ENCODE assay signal across 9 cellular contexts in genomic region chr11:32960553-32961164, GRCh38. TPM values are rescaled to one million over a fixed set of nuclear protein-coding genes. Genes with fewer than 3 reads are reported as not detected.
DNase-seq lines count a peak whose midpoint lies in the region; ATAC-seq and TF ChIP-seq lines count a peak whose summit lies in the region.
"Had no signal": no experiment of that assay in that cellular context is flagged by ENCODE, and none has a peak within 500 bp of the region (broad histone marks: within the 10 kb centered on the region; RNA-seq: fewer than 3 reads in every experiment).

No MANE protein-coding gene starts in this region.

- no peaks in the 10 kb centered on the region for H3K4me1 ChIP-seq in adipocyte (ENCODE audit: control insufficient read depth, insufficient read depth, low read length)

- peaks cover 20% of the 10 kb centered on the region for H3K36me3 Mint-ChIP-seq in type B pancreatic cell
- H3K36me3 Mint-ChIP-seq: activated naive CD4-positive, alpha-beta T cell treated with anti-CD3 and anti-CD28 coated beads, Interleukin-2, amount 50 U/mL, for 72 hours had no signal

- no peak overlapping the region for H3K4me3 ChIP-seq in adipocyte (ENCODE audit: low read length)

- ATAC-seq in HG03108 (IDR thresholded peaks at IDR 0.05; ENCODE audit: unreplicated experiment) (no peak), GM18870 (IDR thresholded peaks at IDR 0.05; ENCODE audit: unreplicated experiment) (no peak)

- H3K9me3 Mint-ChIP-seq in type B pancreatic cell = no peaks in the 10 kb centered on the region
- H3K9me3 Mint-ChIP-seq: activated naive CD4-positive, alpha-beta T cell treated with anti-CD3 and anti-CD28 coated beads, Interleukin-2, amount 50 U/mL, for 72 hours had no signal

- DNase-seq in NCI-H524 (lab: John Stamatoyannopoulos, UW) (peak; percentile 0 to 38), NCI-H524 treated with DMSO at 0.1 percent for 48 hours (lab: John Stamatoyannopoulos, UW) (no peak), NCI-H1092 (lab: John Stamatoyannopoulos, UW) (peak; percentile 30), adipocyte (ENCODE audit: low read depth) (peak; percentile 86), iris pigment epithelial cell (ENCODE audit: low read depth) (peak; percentile 54), type B pancreatic cell (ENCODE audit: extremely low spot score, unreplicated experiment) (no peak)

- H3K27ac Mint-ChIP-seq in type B pancreatic cell = no peak overlapping the region
- H3K27ac Mint-ChIP-seq: activated naive CD4-positive, alpha-beta T cell treated with anti-CD3 and anti-CD28 coated beads, Interleukin-2, amount 50 U/mL, for 72 hours had no signal

- H3K4me1 Mint-ChIP-seq in type B pancreatic cell (ENCODE audit: unreplicated experiment) = no peaks in the 10 kb centered on the region

- no peaks in the 10 kb centered on the region for H3K27me3 Mint-ChIP-seq in type B pancreatic cell

- peaks cover 22% of the 10 kb centered on the region for H3K36me3 ChIP-seq in adipocyte (ENCODE audit: control insufficient read depth, insufficient read depth, low read length, severe bottlenecking)

- peak; percentile 82 for TF ChIP-seq CTCF in type B pancreatic cell (conservative IDR thresholded peaks at IDR 0.05)

- no peaks in the 10 kb centered on the region for H3K9me3 ChIP-seq in adipocyte (ENCODE audit: control insufficient read depth, low read length)

- no peak overlapping the region for H3K4me3 Mint-ChIP-seq in type B pancreatic cell

- H3K27me3 ChIP-seq in adipocyte (replicated peaks; ENCODE audit: control insufficient read depth, insufficient read depth, low read length) = no peaks in the 10 kb centered on the region

- no peak overlapping the region for H3K9ac ChIP-seq in adipocyte (ENCODE audit: low read length)

RNA-seq across cellular contexts. Expression of gene DEPDC7, which starts 55.0 kb away (rescaled TPM):
- 3.7 and 6.6 TPM in 2 replicates for total RNA-seq in type B pancreatic cell (ENCODE audit: low replicate concordance)

Comparison
In these comparisons a context has a peak if more than half of its experiments do, and no peak if none do; other contexts are left out.
1. DNase-seq: peak in NCI-H524 (2 of 2), NCI-H1092 (single experiment), adipocyte (single experiment) and iris pigment epithelial cell (single experiment); none in NCI-H524 treated with DMSO at 0.1 percent for 48 hours (single experiment) and type B pancreatic cell (single experiment).